In the genomic region with DNA sequence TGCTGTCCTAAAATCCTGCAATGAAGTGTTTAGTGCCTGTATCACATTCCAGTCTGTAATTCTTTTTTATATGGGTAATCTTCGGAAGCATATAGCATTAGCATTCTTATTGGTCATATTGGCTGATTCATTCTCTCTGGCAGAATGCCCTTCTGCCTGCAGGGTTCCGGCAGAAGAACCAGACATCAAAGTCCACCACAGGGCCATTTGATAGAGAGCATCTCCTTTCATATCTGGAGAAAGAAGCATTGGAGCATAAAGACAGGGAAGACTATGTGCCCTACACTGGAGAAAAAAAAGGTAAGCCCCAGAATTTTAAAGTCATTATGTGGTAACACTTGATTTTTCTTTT, we compare ENCODE assay signal across 12 cellular contexts. TPM values are rescaled to one million over a fixed set of nuclear protein-coding genes. Genes with fewer than 3 reads are reported as not detected.
DNase-seq lines count a peak whose midpoint lies in the region; ATAC-seq, FAIRE-seq and TF ChIP-seq lines count a peak whose summit lies in the region.
"Had no signal": no experiment of that assay in that cellular context is flagged by ENCODE, and none has a peak within 500 bp of the region (broad histone marks: within the 10 kb centered on the region; RNA-seq: fewer than 3 reads in every experiment).

No MANE protein-coding gene starts in this region.

- WGBS in HepG2 (ENCODE audit: low lambda C conversion rate), result 69% methylated on average over 2 of the region's 2 CpGs

- intact Hi-C loops in HepG2 (cut with micrococcal nuclease; ENCODE audit: unreplicated experiment), result loop anchor here (5.0 kb wide), 1 partner anchor 37 kb away; no protein-coding TSS in a partner anchor

- no peaks in the 10 kb centered on the region for H3K27me3 ChIP-seq in HepG2 (ENCODE audit: control insufficient read depth in 1 of 2, insufficient read depth in 2 of 2, low read length in 2 of 2)
- H3K27me3 ChIP-seq: esophagus muscularis mucosa had no signal

- peaks cover 26% of the 10 kb centered on the region for H3K4me1 ChIP-seq in HepG2 (ENCODE audit: insufficient read depth, low read length)

- no peak overlapping the region for H3K4me2 ChIP-seq in HepG2 (ENCODE audit: low read depth, low read length)

- H3K9me3 ChIP-seq in HepG2 (ENCODE audit: low read length), result no peaks in the 10 kb centered on the region
- H3K9me3 ChIP-seq: esophagus muscularis mucosa had no signal

- TF ChIP-seq RAD21 in HepG2 (CRISPR knock-in tag; IDR thresholded peaks at IDR 0.05), result no peak

- TF ChIP-seq CTCF in AG09309 (IDR thresholded peaks at IDR 0.05; ENCODE audit: control insufficient read depth, insufficient read depth, low read depth, low read length, missing control alignments) (no peak), HepG2 (CRISPR knock-in tag; IDR thresholded peaks at IDR 0.05) (no peak)

- FAIRE-seq in HepG2 (lab: Jason Lieb, UNC), result no peak

- POLR2A ChIA-PET in HepG2 (lab: Yijun Ruan, JAX), result no interaction called here

- TF ChIP-seq EP300 in HepG2 (IDR thresholded peaks at IDR 0.05; ENCODE audit: low read depth in 2 of 2, low read length in 2 of 2) (no peak), HepG2 (CRISPR knock-in tag; IDR thresholded peaks at IDR 0.05; ENCODE audit: borderline replicate concordance) (no peak)

- peaks cover 13 to 40% of the 10 kb centered on the region in 2 experiments; a peak in 4 of 5 replicates for H3K36me3 ChIP-seq in HepG2 (replicated peaks in 1 of 2; ENCODE audit: control insufficient read depth in 1 of 2, insufficient read depth in 2 of 2, low read length in 2 of 2)

- in situ Hi-C loops in HepG2 (cut with HindIII; ENCODE audit: extremely low pct_ligation_motif_present, low pct_unique_long_range_greater_than_20kb), result no loop called here

- TF ChIP-seq POLR2A in HepG2 (IDR thresholded peaks at IDR 0.05; ENCODE audit: insufficient read depth in 1 of 2, low read depth in 2 of 2, low read length in 2 of 2), result no peak

- CTCF ChIA-PET in HepG2 (lab: Yijun Ruan, JAX; ENCODE audit: low intra/inter-chr PET ratio, low total read pairs), result no interaction called here

- H3K4me3 ChIP-seq in AG09309 (ENCODE audit: control insufficient read depth, low read depth, low read length) (no peak overlapping the region), HepG2 (replicated peaks in 1 of 3; ENCODE audit: insufficient read depth in 1 of 3, low read depth in 2 of 3, low read length in 3 of 3) (no peak overlapping the region)
- H3K4me3 ChIP-seq: esophagus muscularis mucosa had no signal

- H2AFZ ChIP-seq in HepG2 (ENCODE audit: low read length), result no peak overlapping the region

- no TSS peak for BruUV-seq in HepG2 (replicated peaks; lab: Mats Ljungman, UMichigan)

- ATAC-seq in HepG2 (no peak), GM19467 (IDR thresholded peaks at IDR 0.05; ENCODE audit: unreplicated experiment) (no peak)
- ATAC-seq: CD8-positive, alpha-beta T cell had no signal

- no peak overlapping the region for H3K9ac ChIP-seq in HepG2 (ENCODE audit: insufficient read depth, low read depth, low read length)

- DNase-seq in AG09309 (ENCODE audit: low read depth) (peak; percentile 34), LoVo (ENCODE audit: low spot score) (peak; percentile 94), astrocyte of the hippocampus (ENCODE audit: low read depth, low spot score) (peak; percentile 67), HepG2 (ENCODE audit: low spot score) (peak; percentile 36), T-helper 2 cell (no peak), hepatic stellate cell (ENCODE audit: low spot score) (no peak), NCI-H2171 treated with DMSO at 0.1 percent for 48 hours (lab: John Stamatoyannopoulos, UW) (no peak)
- DNase-seq: activated CD4-positive, alpha-beta T cell treated with anti-CD3 and anti-CD28 coated beads for 48 hours; activated naive CD8-positive, alpha-beta T cell treated with anti-CD3 and anti-CD28 coated beads for 36 hours; CD8-positive, alpha-beta T cell had no signal

- H3K27ac ChIP-seq in HepG2 (ENCODE audit: extremely low read length, insufficient read depth, low read length), result no peak overlapping the region
- H3K27ac ChIP-seq: esophagus muscularis mucosa had no signal

- no peaks in the 10 kb centered on the region for H4K20me1 ChIP-seq in HepG2 (ENCODE audit: insufficient read depth, low read length)

- no peaks in the 10 kb centered on the region for H3K79me2 ChIP-seq in HepG2 (ENCODE audit: insufficient read depth, low read length)

TF ChIP-seq in HepG2, 621 proteins besides CTCF, POLR2A, EP300 and RAD21:
- TF ChIP-seq, protein P1, sequence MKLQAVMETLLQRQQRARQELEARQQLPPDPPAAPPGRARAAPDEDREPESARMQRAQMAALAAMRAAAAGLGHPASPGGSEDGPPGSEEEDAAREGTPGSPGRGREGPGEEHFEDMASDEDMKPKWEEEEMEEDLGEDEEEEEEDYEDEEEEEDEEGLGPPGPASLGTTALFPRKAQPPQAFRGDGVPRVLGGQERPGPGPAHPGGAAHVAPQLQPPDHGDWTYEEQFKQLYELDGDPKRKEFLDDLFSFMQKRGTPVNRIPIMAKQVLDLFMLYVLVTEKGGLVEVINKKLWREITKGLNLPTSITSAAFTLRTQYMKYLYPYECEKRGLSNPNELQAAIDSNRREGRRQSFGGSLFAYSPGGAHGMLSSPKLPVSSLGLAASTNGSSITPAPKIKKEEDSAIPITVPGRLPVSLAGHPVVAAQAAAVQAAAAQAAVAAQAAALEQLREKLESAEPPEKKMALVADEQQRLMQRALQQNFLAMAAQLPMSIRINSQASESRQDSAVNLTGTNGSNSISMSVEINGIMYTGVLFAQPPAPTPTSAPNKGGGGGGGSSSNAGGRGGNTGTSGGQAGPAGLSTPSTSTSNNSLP (IDR thresholded peaks at IDR 0.05; ENCODE audit: low read depth, low read length), result 0 out of 2 replicates have a peak, but pooled peaks have one; percentile 18
- peak; percentile 43; the same call in 1 of the 2 replicates for TF ChIP-seq NFE2L2 (IDR thresholded peaks at IDR 0.05; ENCODE audit: low read length)
- TF ChIP-seq SIN3B (IDR thresholded peaks at IDR 0.05; ENCODE audit: low read length), result no peak
- TF ChIP-seq, protein P2, sequence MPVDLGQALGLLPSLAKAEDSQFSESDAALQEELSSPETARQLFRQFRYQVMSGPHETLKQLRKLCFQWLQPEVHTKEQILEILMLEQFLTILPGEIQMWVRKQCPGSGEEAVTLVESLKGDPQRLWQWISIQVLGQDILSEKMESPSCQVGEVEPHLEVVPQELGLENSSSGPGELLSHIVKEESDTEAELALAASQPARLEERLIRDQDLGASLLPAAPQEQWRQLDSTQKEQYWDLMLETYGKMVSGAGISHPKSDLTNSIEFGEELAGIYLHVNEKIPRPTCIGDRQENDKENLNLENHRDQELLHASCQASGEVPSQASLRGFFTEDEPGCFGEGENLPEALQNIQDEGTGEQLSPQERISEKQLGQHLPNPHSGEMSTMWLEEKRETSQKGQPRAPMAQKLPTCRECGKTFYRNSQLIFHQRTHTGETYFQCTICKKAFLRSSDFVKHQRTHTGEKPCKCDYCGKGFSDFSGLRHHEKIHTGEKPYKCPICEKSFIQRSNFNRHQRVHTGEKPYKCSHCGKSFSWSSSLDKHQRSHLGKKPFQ (CRISPR knock-in tag; IDR thresholded peaks at IDR 0.05; ENCODE audit: insufficient replicate concordance), result no peak
- TF ChIP-seq RFX5 (IDR thresholded peaks at IDR 0.05; ENCODE audit: low read depth, low read length), result no peak
- TF ChIP-seq, protein P3, sequence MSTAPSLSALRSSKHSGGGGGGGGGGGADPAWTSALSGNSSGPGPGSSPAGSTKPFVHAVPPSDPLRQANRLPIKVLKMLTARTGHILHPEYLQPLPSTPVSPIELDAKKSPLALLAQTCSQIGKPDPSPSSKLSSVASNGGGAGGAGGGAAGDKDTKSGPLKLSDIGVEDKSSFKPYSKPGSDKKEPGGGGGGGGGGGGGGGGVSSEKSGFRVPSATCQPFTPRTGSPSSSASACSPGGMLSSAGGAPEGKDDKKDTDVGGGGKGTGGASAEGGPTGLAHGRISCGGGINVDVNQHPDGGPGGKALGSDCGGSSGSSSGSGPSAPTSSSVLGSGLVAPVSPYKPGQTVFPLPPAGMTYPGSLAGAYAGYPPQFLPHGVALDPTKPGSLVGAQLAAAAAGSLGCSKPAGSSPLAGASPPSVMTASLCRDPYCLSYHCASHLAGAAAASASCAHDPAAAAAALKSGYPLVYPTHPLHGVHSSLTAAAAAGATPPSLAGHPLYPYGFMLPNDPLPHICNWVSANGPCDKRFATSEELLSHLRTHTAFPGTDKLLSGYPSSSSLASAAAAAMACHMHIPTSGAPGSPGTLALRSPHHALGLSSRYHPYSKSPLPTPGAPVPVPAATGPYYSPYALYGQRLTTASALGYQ (CRISPR knock-in tag; IDR thresholded peaks at IDR 0.05), result no peak
- peak; percentile 82; the same call in 1 of the 2 replicates for TF ChIP-seq NFE2 (CRISPR knock-in tag; IDR thresholded peaks at IDR 0.05)
- TF ChIP-seq FOSL2 (CRISPR knock-in tag; IDR thresholded peaks at IDR 0.05), result peak; percentile 54
- TF ChIP-seq ZNF329 (CRISPR knock-in tag; IDR thresholded peaks at IDR 0.05; ENCODE audit: low read depth), result no peak

RNA-seq across cellular contexts. Expression of a gene that starts 39.6 kb away (rescaled TPM):
- total RNA-seq in HepG2 (2016; rRNA removed; fragmentation: Illumina TruSeq; extraction: Trizol), result 23.2 and 33.7 TPM in 2 replicates
- 9.8 and 10.8 TPM in 2 replicates for total RNA-seq in HepG2 (2016; cell fraction: cytosol; rRNA removed; fragmentation: Illumina TruSeq; extraction: Trizol; ENCODE audit: low read depth)
- total RNA-seq in HepG2 (2016; cell fraction: insoluble cytoplasmic fraction; rRNA removed; fragmentation: Illumina TruSeq; extraction: Trizol), result 19.6 and 30.3 TPM in 2 replicates
- total RNA-seq in HepG2 (2016; cell fraction: membrane; rRNA removed; fragmentation: Illumina TruSeq; extraction: Trizol), result 7.2 and 9.7 TPM in 2 replicates
- 13.6 and 14.7 TPM in 2 replicates for total RNA-seq in HepG2 (2016; cell fraction: nucleus; rRNA removed; fragmentation: Illumina TruSeq; extraction: Trizol)
- 5.0 and 5.1 TPM in 2 replicates for polyA plus RNA-seq in HepG2 (2011; rRNA removed)
- 2.2 and 4.2 TPM in 2 replicates for polyA plus RNA-seq in HepG2 (2011; cell fraction: cytosol; rRNA removed)
- 1.7 and 2.5 TPM in 2 replicates for polyA plus RNA-seq in HepG2 (2011; cell fraction: nucleus; rRNA removed)
- 7.1 and 8.4 TPM in 2 replicates for polyA plus RNA-seq in HepG2 (2012)
- polyA plus RNA-seq in HepG2 (2016; cell fraction: cytosol; fragmentation: Illumina TruSeq; extraction: Trizol; ENCODE audit: low read depth), result 0.60 and 0.76 TPM in 2 replicates
- 23.4 and 23.6 TPM in 2 replicates for polyA plus RNA-seq in HepG2 (2016; cell fraction: insoluble cytoplasmic fraction; fragmentation: Illumina TruSeq; extraction: Trizol; ENCODE audit: low read depth)
- polyA plus RNA-seq in HepG2 (2016; cell fraction: membrane; fragmentation: Illumina TruSeq; extraction: Trizol; ENCODE audit: low read depth), result 2.7 and 2.8 TPM in 2 replicates
- polyA plus RNA-seq in HepG2 (2016; cell fraction: nucleus; fragmentation: Illumina TruSeq; extraction: Trizol; ENCODE audit: insufficient read depth, low read depth), result 8.8 and 9.6 TPM in 2 replicates
- polyA minus RNA-seq in HepG2 (2011; rRNA and poly(A)+ RNA removed; ENCODE audit: low replicate concordance), result 5.3 and 23.0 TPM in 2 replicates
- polyA minus RNA-seq in HepG2 (2011; cell fraction: cytosol; rRNA and poly(A)+ RNA removed), result 7.6 and 9.3 TPM in 2 replicates
- polyA minus RNA-seq in HepG2 (2011; cell fraction: nucleus; rRNA and poly(A)+ RNA removed), result 14.5 and 15.8 TPM in 2 replicates

Comparison
In these comparisons a context has a peak if more than half of its experiments do, and no peak if none do; other contexts are left out.
1. DNase-seq: peak in AG09309 (single experiment), LoVo (single experiment), astrocyte of the hippocampus (single experiment) and HepG2 (single experiment); none in T-helper 2 cell (0 of 5), hepatic stellate cell (single experiment) and NCI-H2171 treated with DMSO at 0.1 percent for 48 hours (single experiment).